18 cellular contexts compared by ENCODE assay signal in genomic region chr2:226580403-226580802, GRCh38.
"Had no signal": no experiment of that assay in that cellular context is flagged by ENCODE, and none has a peak within 500 bp of the region (broad histone marks: within the 10 kb centered on the region; RNA-seq: fewer than 3 reads in every experiment).

No MANE protein-coding gene starts in this region.

- H3K4me3 ChIP-seq: cardiac muscle cell, left lung, mucosa of descending colon, stomach had no signal

- H3K27me3 ChIP-seq: cardiac muscle cell, stomach had no signal

- H3K9me3 Mint-ChIP-seq: type B pancreatic cell had no signal

- H3K9me3 ChIP-seq: left lung, mucosa of descending colon, stomach had no signal

- H3K27me3 Mint-ChIP-seq: type B pancreatic cell had no signal

- H3K27ac ChIP-seq: cardiac muscle cell, left lung, stomach had no signal

- ATAC-seq: activated CD4-positive, alpha-beta T cell treated with anti-CD3 and anti-CD28 coated beads for 36 hours; activated naive CD4-positive, alpha-beta T cell treated with anti-CD3 and anti-CD28 coated beads, Interleukin-2, amount 50 U/mL, for 72 hours; effector memory CD8-positive, alpha-beta T cell; left lung; WTC11 had no signal

- H3K4me1 Mint-ChIP-seq: activated CD4-positive, alpha-beta T cell treated with anti-CD3 and anti-CD28 coated beads for 36 hours; naive B cell had no signal

- H3K36me3 Mint-ChIP-seq: activated naive CD4-positive, alpha-beta T cell treated with anti-CD3 and anti-CD28 coated beads, Interleukin-2, amount 50 U/mL, for 72 hours; memory B cell; naive B cell; type B pancreatic cell; WTC11 had no signal

- H3K36me3 ChIP-seq: cardiac muscle cell, left lung, stomach had no signal

- H3K4me3 Mint-ChIP-seq: activated CD4-positive, alpha-beta T cell treated with anti-CD3 and anti-CD28 coated beads for 36 hours; effector memory CD8-positive, alpha-beta T cell; memory B cell; naive B cell; neural crest cell; type B pancreatic cell; WTC11 had no signal

- H3K27ac Mint-ChIP-seq: activated CD4-positive, alpha-beta T cell treated with anti-CD3 and anti-CD28 coated beads for 36 hours; activated naive CD4-positive, alpha-beta T cell treated with anti-CD3 and anti-CD28 coated beads, Interleukin-2, amount 50 U/mL, for 72 hours; effector memory CD8-positive, alpha-beta T cell; memory B cell; naive B cell; WTC11 had no signal

- DNase-seq: activated CD4-positive, alpha-beta T cell treated with anti-CD3 and anti-CD28 coated beads for 36 hours; activated CD4-positive, alpha-beta T cell treated with anti-CD3 and anti-CD28 coated beads, Interleukin-2, amount 50 U/mL, for 48 hours; activated gamma-delta T cell; effector memory CD8-positive, alpha-beta T cell; foreskin fibroblast; hypothalamus; left lung; naive B cell; stimulated activated CD4-positive, alpha-beta T cell treated with anti-CD3 and anti-CD28 coated beads, Interleukin-15, amount 100 ng/mL, for 24 hours; stimulated activated CD4-positive, alpha-beta T cell treated with anti-CD3 and anti-CD28 coated beads, Interleukin-2, amount 100 ng/mL, for 48 hours; stomach had no signal
